ENCODE assay signal across 27 cellular contexts in the genomic region with DNA sequence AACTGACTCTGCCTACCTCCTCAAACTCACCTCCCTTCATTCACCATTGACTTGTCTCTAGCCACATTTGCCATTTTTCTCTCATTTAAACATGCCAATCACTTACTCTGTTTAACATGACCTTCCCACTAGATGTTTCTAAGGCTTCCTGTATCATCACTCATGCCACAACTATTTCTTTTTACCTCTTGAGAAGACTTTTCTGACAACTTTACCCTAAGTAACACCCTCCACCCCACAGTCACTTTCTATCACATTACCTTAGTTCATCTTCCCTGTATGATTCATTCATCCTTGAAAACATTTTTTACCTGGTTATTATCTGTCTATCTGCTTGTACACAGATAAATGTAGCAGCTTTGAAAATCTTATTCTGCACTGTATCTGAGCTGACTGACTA. TPM values are rescaled to one million over a fixed set of nuclear protein-coding genes. Genes with fewer than 3 reads are reported as not detected.
"Had no signal": no experiment of that assay in that cellular context is flagged by ENCODE, and none has a peak within 500 bp of the region (broad histone marks: within the 10 kb centered on the region; RNA-seq: fewer than 3 reads in every experiment).

No MANE protein-coding gene starts in this region.

- DNase-seq: activated B cell treated with CpG ODN at 0.5 μM for 24 hours; activated CD4-positive, alpha-beta memory T cell treated with anti-CD3 and anti-CD28 coated beads for 36 hours; activated CD4-positive, alpha-beta T cell treated with anti-CD3 and anti-CD28 coated beads for 1 hour; activated CD4-positive, alpha-beta T cell treated with anti-CD3 and anti-CD28 coated beads, Interleukin-2, amount 10 ng/mL, durations not matched to agents 24 days and 14 days; activated CD8-positive, alpha-beta memory T cell treated with anti-CD3 and anti-CD28 coated beads for 24 hours; activated gamma-delta T cell; activated naive CD4-positive, alpha-beta T cell treated with anti-CD3 and anti-CD28 coated beads, Interleukin-2, amount 10 ng/mL, durations not matched to agents 7 days and 5 days; activated naive CD8-positive, alpha-beta T cell treated with anti-CD3 and anti-CD28 coated beads for 36 hours; activated T-cell treated with anti-CD3 and anti-CD28 coated beads, Interleukin-2, amount 50 U/mL, for 48 hours; caudate nucleus; Kasumi-1; KBM-7; NCI-H1092 treated with DMSO at 0.1 percent for 48 hours; NCI-H1417 treated with DMSO at 0.1 percent for 48 hours; NCI-H1694 treated with DMSO at 0.1 percent for 48 hours; NCI-H2029 treated with DMSO at 0.1 percent for 48 hours; NCI-H446; NCI-H524; PC-9; T-cell; T-helper 2 cell; T1000 had no signal

- H3K4me2 ChIP-seq: PC-9 had no signal

- H2AFZ ChIP-seq: PC-9 had no signal

- H3K27ac ChIP-seq: PC-9, SK-N-MC had no signal

- H3K4me3 ChIP-seq: PC-9, SK-N-MC had no signal

- ATAC-seq: activated T-helper 17 cell treated with anti-CD3 and anti-CD28 coated beads, Interleukin-2, amount 50 U/mL, for 72 hours; Right ventricle myocardium inferior; T-cell had no signal

RNA-seq across cellular contexts. Expression of gene PLCZ1, which starts 19.4 kb away (rescaled TPM):
- total RNA-seq: activated B cell treated with CpG ODN at 0.5 μM for 24 hours; activated CD4-positive, alpha-beta memory T cell treated with anti-CD3 and anti-CD28 coated beads for 36 hours; activated CD4-positive, alpha-beta T cell treated with anti-CD3 and anti-CD28 coated beads, Interleukin-2, amount 10 ng/mL, durations not matched to agents 24 days and 14 days; activated naive CD8-positive, alpha-beta T cell treated with anti-CD3 and anti-CD28 coated beads for 36 hours; activated T-helper 17 cell treated with anti-CD3 and anti-CD28 coated beads, Interleukin-2, amount 50 U/mL, for 72 hours; PC-9; Right ventricle myocardium inferior; RPMI7951; T-cell had no signal
- polyA plus RNA-seq: adipose tissue had no signal

RNA-seq across cellular contexts. Expression of gene CAPZA3, which starts 19.5 kb away (rescaled TPM):
- total RNA-seq: activated B cell treated with CpG ODN at 0.5 μM for 24 hours; activated CD4-positive, alpha-beta memory T cell treated with anti-CD3 and anti-CD28 coated beads for 36 hours; activated CD4-positive, alpha-beta T cell treated with anti-CD3 and anti-CD28 coated beads, Interleukin-2, amount 10 ng/mL, durations not matched to agents 24 days and 14 days; activated naive CD8-positive, alpha-beta T cell treated with anti-CD3 and anti-CD28 coated beads for 36 hours; activated T-helper 17 cell treated with anti-CD3 and anti-CD28 coated beads, Interleukin-2, amount 50 U/mL, for 72 hours; PC-9; Right ventricle myocardium inferior; RPMI7951; T-cell had no signal
- polyA plus RNA-seq: adipose tissue had no signal
